32 cellular contexts compared by ENCODE assay signal in genomic region chr7:18278306-18278705, GRCh38.
"Had no signal": no experiment of that assay in that cellular context is flagged by ENCODE, and none has a peak within 500 bp of the region (broad histone marks: within the 10 kb centered on the region; RNA-seq: fewer than 3 reads in every experiment).

No MANE protein-coding gene starts in this region.

- H3K4me3 ChIP-seq: breast epithelium, dorsolateral prefrontal cortex, heart right ventricle, left ventricle myocardium inferior, lung, neural progenitor cell, psoas muscle, sigmoid colon, uterus had no signal

- H3K36me3 Mint-ChIP-seq: activated naive CD8-positive, alpha-beta T cell treated with anti-CD3 and anti-CD28 coated beads, Interleukin-2, amount 10 ng/mL, durations not matched to agents 7 days and 5 days; neural progenitor cell; stimulated activated effector memory CD8-positive, alpha-beta T cell treated with anti-CD3 and anti-CD28 coated beads, Interleukin-12 subunit alpha, Interleukin-12 subunit beta, amount 100 ng/mL, for 72 hours; type B pancreatic cell had no signal

- H3K27ac Mint-ChIP-seq: activated B cell treated with CpG ODN at 0.5 μM for 24 hours; activated CD4-positive, alpha-beta T cell treated with anti-CD3 and anti-CD28 coated beads for 36 hours; activated naive CD4-positive, alpha-beta T cell treated with anti-CD3 and anti-CD28 coated beads for 36 hours; activated naive CD8-positive, alpha-beta T cell treated with anti-CD3 and anti-CD28 coated beads, Interleukin-2, amount 10 ng/mL, durations not matched to agents 7 days and 5 days; activated T-helper 1 cell treated with anti-CD3 and anti-CD28 coated beads, Interleukin-12 subunit alpha, Interleukin-12 subunit beta, Interleukin-2, Interleukin-4 antibody, amounts not matched to agents 30 ng/mL and 10 ng/mL and 1 ng/mL, durations not matched to agents 14 hours and 24 hours and 36 hours; natural killer cell; neural progenitor cell; stimulated activated effector memory CD8-positive, alpha-beta T cell treated with anti-CD3 and anti-CD28 coated beads, Interleukin-12 subunit alpha, Interleukin-12 subunit beta, amount 100 ng/mL, for 72 hours; stimulated activated naive CD8-positive, alpha-beta T cell treated with anti-CD3 and anti-CD28 coated beads, Interleukin-15, Interleukin-2, amounts not matched to agents 100 ng/mL and 50 ng/mL, for 24 hours; type B pancreatic cell had no signal

- H3K9me3 Mint-ChIP-seq: activated naive CD4-positive, alpha-beta T cell treated with anti-CD3 and anti-CD28 coated beads for 36 hours; activated T-helper 1 cell treated with anti-CD3 and anti-CD28 coated beads, Interleukin-12 subunit alpha, Interleukin-12 subunit beta, Interleukin-2, Interleukin-4 antibody, amounts not matched to agents 30 ng/mL and 10 ng/mL and 1 ng/mL, durations not matched to agents 14 hours and 24 hours and 36 hours; neural progenitor cell; type B pancreatic cell had no signal

- H3K9ac ChIP-seq: neural progenitor cell, parathyroid adenoma had no signal

- DNase-seq: activated B cell treated with CpG ODN at 0.5 μM for 24 hours; activated CD4-positive, alpha-beta T cell treated with anti-CD3 and anti-CD28 coated beads for 36 hours; activated CD4-positive, alpha-beta T cell treated with anti-CD3 and anti-CD28 coated beads, Interleukin-2, amount 50 U/mL, for 4 hours; activated effector memory CD4-positive, alpha-beta T cell treated with anti-CD3 and anti-CD28 coated beads, Interleukin-2, amount 50 U/mL, for 16 hours; activated naive CD4-positive, alpha-beta T cell treated with anti-CD3 and anti-CD28 coated beads for 36 hours; activated naive CD8-positive, alpha-beta T cell treated with anti-CD3 and anti-CD28 coated beads, Interleukin-2, amount 10 ng/mL, durations not matched to agents 7 days and 5 days; activated T-cell treated with anti-CD3 and anti-CD28 coated beads, Interleukin-2, amount 50 U/mL, for 1 hour; amniotic stem cell; central memory CD4-positive, alpha-beta T cell; dorsolateral prefrontal cortex; effector memory CD4-positive, alpha-beta T cell; erythroblast; foreskin keratinocyte; heart right ventricle; left ventricle myocardium inferior; mesendoderm; natural killer cell; occipital lobe; psoas muscle; sigmoid colon; small intestine; stimulated activated CD4-positive, alpha-beta T cell treated with anti-CD3 and anti-CD28 coated beads, Interleukin-4, amount 100 ng/mL, for 24 hours; T-helper 2 cell; uterus had no signal

- H3K4me3 Mint-ChIP-seq: activated B cell treated with CpG ODN at 0.5 μM for 24 hours; activated CD4-positive, alpha-beta T cell treated with anti-CD3 and anti-CD28 coated beads for 36 hours; activated naive CD4-positive, alpha-beta T cell treated with anti-CD3 and anti-CD28 coated beads for 36 hours; activated naive CD8-positive, alpha-beta T cell treated with anti-CD3 and anti-CD28 coated beads, Interleukin-2, amount 10 ng/mL, durations not matched to agents 7 days and 5 days; activated T-helper 1 cell treated with anti-CD3 and anti-CD28 coated beads, Interleukin-12 subunit alpha, Interleukin-12 subunit beta, Interleukin-2, Interleukin-4 antibody, amounts not matched to agents 30 ng/mL and 10 ng/mL and 1 ng/mL, durations not matched to agents 14 hours and 24 hours and 36 hours; natural killer cell; neural progenitor cell; stimulated activated effector memory CD8-positive, alpha-beta T cell treated with anti-CD3 and anti-CD28 coated beads, Interleukin-12 subunit alpha, Interleukin-12 subunit beta, amount 100 ng/mL, for 72 hours; stimulated activated naive CD8-positive, alpha-beta T cell treated with anti-CD3 and anti-CD28 coated beads, Interleukin-15, Interleukin-2, amounts not matched to agents 100 ng/mL and 50 ng/mL, for 24 hours; type B pancreatic cell had no signal

- ATAC-seq: activated CD4-positive, alpha-beta T cell treated with anti-CD3 and anti-CD28 coated beads for 36 hours; foreskin keratinocyte; heart right ventricle; natural killer cell; psoas muscle; stimulated activated effector memory CD8-positive, alpha-beta T cell treated with anti-CD3 and anti-CD28 coated beads, Interleukin-12 subunit alpha, Interleukin-12 subunit beta, amount 100 ng/mL, for 72 hours had no signal

- H3K4me1 Mint-ChIP-seq: activated B cell treated with CpG ODN at 0.5 μM for 24 hours; activated CD4-positive, alpha-beta T cell treated with anti-CD3 and anti-CD28 coated beads for 36 hours; activated naive CD8-positive, alpha-beta T cell treated with anti-CD3 and anti-CD28 coated beads, Interleukin-2, amount 10 ng/mL, durations not matched to agents 7 days and 5 days; neural progenitor cell; stimulated activated effector memory CD8-positive, alpha-beta T cell treated with anti-CD3 and anti-CD28 coated beads, Interleukin-12 subunit alpha, Interleukin-12 subunit beta, amount 100 ng/mL, for 72 hours had no signal

- H3K36me3 ChIP-seq: breast epithelium, heart right ventricle, left ventricle myocardium inferior, neural progenitor cell, sigmoid colon, uterus had no signal

- H3K4me2 ChIP-seq: neural progenitor cell had no signal

- H3K79me2 ChIP-seq: parathyroid adenoma had no signal

- H3K9me3 ChIP-seq: breast epithelium, left ventricle myocardium inferior, psoas muscle, sigmoid colon, uterus had no signal

- H3K27me3 Mint-ChIP-seq: activated B cell treated with CpG ODN at 0.5 μM for 24 hours; activated CD4-positive, alpha-beta T cell treated with anti-CD3 and anti-CD28 coated beads for 36 hours; activated naive CD8-positive, alpha-beta T cell treated with anti-CD3 and anti-CD28 coated beads, Interleukin-2, amount 10 ng/mL, durations not matched to agents 7 days and 5 days; stimulated activated naive CD8-positive, alpha-beta T cell treated with anti-CD3 and anti-CD28 coated beads, Interleukin-15, Interleukin-2, amounts not matched to agents 100 ng/mL and 50 ng/mL, for 24 hours had no signal

- H3K4me1 ChIP-seq: breast epithelium, foreskin keratinocyte, heart right ventricle, left ventricle myocardium inferior, neural progenitor cell, parathyroid adenoma, psoas muscle, sigmoid colon, uterus had no signal

- H3K27me3 ChIP-seq: breast epithelium, dorsolateral prefrontal cortex, foreskin keratinocyte, heart right ventricle, neural progenitor cell, sigmoid colon, uterus had no signal

- H3K27ac ChIP-seq: breast epithelium, dorsolateral prefrontal cortex, foreskin keratinocyte, heart right ventricle, left ventricle myocardium inferior, neural progenitor cell, parathyroid adenoma, psoas muscle, sigmoid colon, uterus had no signal

- H2AFZ ChIP-seq: neural progenitor cell, parathyroid adenoma had no signal
